ENCODE assay signal across 16 cellular contexts in the genomic region with DNA sequence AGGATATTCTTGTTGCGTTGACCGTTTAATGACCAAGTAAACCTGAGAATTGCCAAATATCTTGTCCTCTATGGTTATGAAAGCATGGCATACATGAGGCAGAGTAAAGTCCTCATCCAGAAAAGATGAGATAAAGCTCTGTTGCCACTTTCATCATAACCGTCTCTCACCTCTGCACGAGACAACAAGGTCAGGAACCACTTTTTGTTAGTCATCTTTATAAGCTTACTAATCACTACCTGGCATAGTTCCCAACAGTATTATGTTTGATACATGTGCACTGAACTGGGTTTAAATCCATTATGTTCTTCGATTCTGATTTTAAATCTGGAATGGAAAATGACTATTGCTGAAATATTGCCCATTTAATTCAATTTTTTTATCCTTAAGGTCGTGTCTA. TPM values are rescaled to one million over a fixed set of nuclear protein-coding genes. Genes with fewer than 3 reads are reported as not detected.
DNase-seq lines count a peak whose midpoint lies in the region; ATAC-seq and TF ChIP-seq lines count a peak whose summit lies in the region.
"Had no signal": no experiment of that assay in that cellular context is flagged by ENCODE, and none has a peak within 500 bp of the region (broad histone marks: within the 10 kb centered on the region; RNA-seq: fewer than 3 reads in every experiment).

No MANE protein-coding gene starts in this region.

- H3K4me1 ChIP-seq in lower lobe of right lung: peaks cover 7% of the 10 kb centered on the region
- H3K4me1 ChIP-seq: parathyroid adenoma had no signal

- H3K4me3 ChIP-seq in choroid plexus epithelial cell (ENCODE audit: low read depth, low read length) (no peak overlapping the region), lower lobe of right lung (peak overlapping the region; percentile 57)
- H3K4me3 ChIP-seq: thyroid gland had no signal

- ATAC-seq in lower lobe of right lung: no peak

- H3K27me3 ChIP-seq in lower lobe of right lung (ENCODE audit: low read depth): peaks cover 15% of the 10 kb centered on the region
- H3K27me3 ChIP-seq: thyroid gland had no signal

- intact Hi-C loops in lower lobe of right lung (cut with DNase I): no loop called here
- intact Hi-C loops in head of caudate nucleus (cut with DNase I): no loop called here

- H3K36me3 ChIP-seq in lower lobe of right lung: no peaks in the 10 kb centered on the region
- H3K36me3 ChIP-seq: thyroid gland had no signal

- peak overlapping the region; percentile 76 for H3K27ac ChIP-seq in lower lobe of right lung
- H3K27ac ChIP-seq: parathyroid adenoma, thyroid gland had no signal

- DNase-seq in A172 (ENCODE audit: low spot score) (peak; percentile 16), HS-5 (ENCODE audit: low read depth) (peak; percentile 50), choroid plexus epithelial cell (ENCODE audit: low read depth) (peak; percentile 48), lower lobe of right lung (no peak), NCI-H187 (lab: John Stamatoyannopoulos, UW) (no peak), head of caudate nucleus (no peak), DMS79 treated with DMSO at 0.1 percent for 48 hours (lab: John Stamatoyannopoulos, UW) (no peak), hypothalamus (lab: John Stamatoyannopoulos, UW) (no peak)
- DNase-seq: activated CD4-positive, alpha-beta T cell treated with anti-CD3 and anti-CD28 coated beads for 4 hours; endodermal cell; Karpas-422; NCI-H1694 treated with DMSO at 0.1 percent for 48 hours; NCI-H526 treated with DMSO at 0.1 percent for 48 hours; SHP77; thyroid gland had no signal

- no peaks in the 10 kb centered on the region for H3K9me3 ChIP-seq in lower lobe of right lung
- H3K9me3 ChIP-seq: thyroid gland had no signal

- TF ChIP-seq CTCF in choroid plexus epithelial cell (conservative IDR thresholded peaks at IDR 0.05; ENCODE audit: low read depth, low read length): no peak
- no peak for TF ChIP-seq CTCF in lower lobe of right lung (IDR thresholded peaks at IDR 0.05)

RNA-seq across cellular contexts. Expression of gene PTPRB, which starts 31.2 kb away (rescaled TPM):
- total RNA-seq in A172 (2014; rRNA removed; shearing (Covaris generic)): 2.3 and 3.5 TPM in 2 replicates
- 91.4 TPM for total RNA-seq in lower lobe of right lung

Comparison
In these comparisons a context has a peak if more than half of its experiments do, and no peak if none do; other contexts are left out.
1. DNase-seq: peak in A172 (single experiment), HS-5 (single experiment) and choroid plexus epithelial cell (single experiment); none in lower lobe of right lung (single experiment), NCI-H187 (0 of 2), head of caudate nucleus (0 of 42), DMS79 treated with DMSO at 0.1 percent for 48 hours (single experiment) and hypothalamus (0 of 51).
2. RNA of gene PTPRB, which starts 31.2 kb away (total RNA-seq): 91.4 TPM in lower lobe of right lung (single experiment); 2.3 to 3.5 TPM in A172; every median in the first group is over 10 times any median in the second.